Comparison of ENCODE assay signal across 21 cellular contexts in the genomic region with DNA sequence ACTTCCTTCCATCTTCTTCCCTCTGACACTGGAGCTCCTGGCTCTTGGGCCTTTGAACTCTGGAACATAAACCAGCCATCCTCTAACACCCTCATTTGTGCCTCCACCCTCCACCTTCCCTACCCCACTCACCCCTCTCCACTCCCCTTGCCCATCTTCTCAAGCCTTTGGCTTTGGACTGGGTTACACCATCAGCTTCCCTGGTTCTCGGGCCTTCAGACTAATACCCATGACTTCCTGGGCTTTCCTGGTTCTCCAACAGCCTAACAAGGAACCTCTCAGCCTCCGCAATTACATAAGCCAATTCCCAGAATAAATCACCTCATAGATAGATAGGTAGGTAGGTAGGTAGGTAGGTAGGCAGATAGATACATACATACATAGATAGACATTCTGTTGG.
A peak's percentile ranks its signal among the peaks of the same experiment; 100 is the strongest.
DNase-seq lines count a peak whose midpoint lies in the region; ATAC-seq, FAIRE-seq and TF ChIP-seq lines count a peak whose summit lies in the region.
"Had no signal": no experiment of that assay in that cellular context is flagged by ENCODE, and none has a peak within 500 bp of the region (broad histone marks: within the 10 kb centered on the region; RNA-seq: fewer than 3 reads in every experiment).

No MANE protein-coding gene starts in this region.

- H3K4me3 ChIP-seq in HepG2 (replicated peaks in 1 of 3; ENCODE audit: insufficient read depth in 1 of 3, low read depth in 2 of 3, low read length in 3 of 3) (no peak overlapping the region), right lobe of liver (no peak overlapping the region)
- H3K4me3 ChIP-seq: A549; BLaER1 treated with 17β-estradiol and CSF1 and Interleukin-3, amounts not matched to agents 10 nM and 100 nM had no signal

- no TSS peak for BruUV-seq in HepG2 (replicated peaks; lab: Mats Ljungman, UMichigan)

- in situ Hi-C loops in HepG2 (cut with HindIII; ENCODE audit: extremely low pct_ligation_motif_present, low pct_unique_long_range_greater_than_20kb), result no loop called here

- no peak; the same call in 2 of the 3 replicates for ATAC-seq in HepG2
- ATAC-seq in right lobe of liver, result no peak
- ATAC-seq in HG03159 (IDR thresholded peaks at IDR 0.05; ENCODE audit: unreplicated experiment), result no peak
- ATAC-seq: A549; CD8-positive, alpha-beta T cell had no signal

- H3K27me3 Mint-ChIP-seq in neural crest cell (ENCODE audit: low read depth), result no peaks in the 10 kb centered on the region

- no peak for TF ChIP-seq RAD21 in HepG2 (CRISPR knock-in tag; IDR thresholded peaks at IDR 0.05)

- H3K36me3 Mint-ChIP-seq in neural crest cell (ENCODE audit: low read depth), result peaks cover 47% of the 10 kb centered on the region
- H3K36me3 Mint-ChIP-seq: CD8-positive, alpha-beta T cell had no signal

- H2AFZ ChIP-seq in HepG2 (ENCODE audit: low read length), result no peak overlapping the region

- peaks cover 4 to 79% of the 10 kb centered on the region in 2 experiments for H3K36me3 ChIP-seq in HepG2 (replicated peaks in 1 of 2; ENCODE audit: control insufficient read depth in 1 of 2, insufficient read depth in 2 of 2, low read length in 2 of 2)
- H3K36me3 ChIP-seq in right lobe of liver, result no peaks in the 10 kb centered on the region
- H3K36me3 ChIP-seq: BLaER1 treated with 17β-estradiol and CSF1 and Interleukin-3, amounts not matched to agents 10 nM and 100 nM had no signal

- CTCF ChIA-PET in HepG2 (lab: Yijun Ruan, JAX; ENCODE audit: low intra/inter-chr PET ratio, low total read pairs), result no interaction called here

- intact Hi-C loops in HepG2 (cut with micrococcal nuclease; ENCODE audit: unreplicated experiment), result no loop called here
- intact Hi-C loops in right lobe of liver (cut with DNase I), result no loop called here

- H3K4me1 Mint-ChIP-seq in neural crest cell, result peaks cover 8% of the 10 kb centered on the region
- H3K4me1 Mint-ChIP-seq: B cell had no signal

- H3K79me2 ChIP-seq in HepG2 (ENCODE audit: insufficient read depth, low read length), result no peaks in the 10 kb centered on the region

- TF ChIP-seq POLR2A in HepG2 (IDR thresholded peaks at IDR 0.05; ENCODE audit: insufficient read depth in 1 of 2, low read depth in 2 of 2, low read length in 2 of 2) (no peak), right lobe of liver (IDR thresholded peaks at IDR 0.05) (no peak)

- H3K9me3 Mint-ChIP-seq in neural crest cell, result peaks cover 4% of the 10 kb centered on the region
- H3K9me3 Mint-ChIP-seq: CD4-positive, alpha-beta T cell; CD8-positive, alpha-beta T cell had no signal

- no peaks in the 10 kb centered on the region for H3K9me3 ChIP-seq in HepG2 (ENCODE audit: low read length)
- no peaks in the 10 kb centered on the region for H3K9me3 ChIP-seq in right lobe of liver
- H3K9me3 ChIP-seq: A549; BLaER1 treated with 17β-estradiol and CSF1 and Interleukin-3, amounts not matched to agents 10 nM and 100 nM; Caco-2 had no signal

- no peak for TF ChIP-seq EP300 in HepG2 (IDR thresholded peaks at IDR 0.05; ENCODE audit: low read depth in 2 of 2, low read length in 2 of 2)
- TF ChIP-seq EP300 in HepG2 (CRISPR knock-in tag; IDR thresholded peaks at IDR 0.05; ENCODE audit: borderline replicate concordance), result no peak

- POLR2A ChIA-PET in HepG2 (lab: Yijun Ruan, JAX), result no interaction called here

- no peak overlapping the region for H3K4me3 Mint-ChIP-seq in neural crest cell
- H3K4me3 Mint-ChIP-seq: B cell; CD4-positive, alpha-beta T cell; CD8-positive, alpha-beta T cell had no signal

- no peak for DNase-seq in HepG2 (ENCODE audit: low spot score)
- no peak for DNase-seq in right lobe of liver
- DNase-seq in neural crest cell (ENCODE audit: low read depth, low spot score), result no peak
- no peak for DNase-seq in GM19240 (ENCODE audit: insufficient read length, low spot score)
- DNase-seq: AML-193; Caco-2; Calu3; CD4-positive, alpha-beta T cell; CD8-positive, alpha-beta T cell; DMS79 treated with DMSO at 0.1 percent for 48 hours; GF-D8 had no signal

- no peak for TF ChIP-seq CTCF in HepG2 (CRISPR knock-in tag; IDR thresholded peaks at IDR 0.05)
- no peak for TF ChIP-seq CTCF in right lobe of liver (IDR thresholded peaks at IDR 0.05)
- no peak for TF ChIP-seq CTCF in neural crest cell (conservative IDR thresholded peaks at IDR 0.05)

- peaks cover 17% of the 10 kb centered on the region; the same call in 1 of the 2 replicates for H4K20me1 ChIP-seq in HepG2 (ENCODE audit: insufficient read depth, low read length)
- H4K20me1 ChIP-seq: BLaER1 treated with 17β-estradiol and CSF1 and Interleukin-3, amounts not matched to agents 10 nM and 100 nM had no signal

- H3K9ac ChIP-seq in HepG2 (ENCODE audit: insufficient read depth, low read depth, low read length), result no peak overlapping the region
- H3K9ac ChIP-seq: BLaER1 treated with 17β-estradiol and CSF1 and Interleukin-3, amounts not matched to agents 10 nM and 100 nM had no signal

- H3K4me1 ChIP-seq in HepG2 (ENCODE audit: insufficient read depth, low read length) (no peaks in the 10 kb centered on the region), right lobe of liver (no peaks in the 10 kb centered on the region)
- H3K4me1 ChIP-seq: A549, Caco-2 had no signal

- H3K4me2 ChIP-seq in HepG2 (ENCODE audit: low read depth, low read length), result no peak overlapping the region
- H3K4me2 ChIP-seq: A549; BLaER1 treated with 17β-estradiol and CSF1 and Interleukin-3, amounts not matched to agents 10 nM and 100 nM had no signal

- H3K27ac Mint-ChIP-seq in neural crest cell (ENCODE audit: unreplicated experiment), result peak overlapping the region; percentile 38
- H3K27ac Mint-ChIP-seq: B cell; CD4-positive, alpha-beta T cell; CD8-positive, alpha-beta T cell had no signal

- H3K27ac ChIP-seq in HepG2 (ENCODE audit: extremely low read length, insufficient read depth, low read length) (no peak overlapping the region), right lobe of liver (no peak overlapping the region)
- H3K27ac ChIP-seq: 22Rv1; A549; BLaER1 treated with 17β-estradiol and CSF1 and Interleukin-3, amounts not matched to agents 10 nM and 100 nM; C4-2B had no signal

- no peak for FAIRE-seq in HepG2 (lab: Jason Lieb, UNC)
- FAIRE-seq: D721Med, G401.6, GM12891, GM19239 had no signal

- H3K27me3 ChIP-seq in HepG2 (ENCODE audit: control insufficient read depth in 1 of 2, insufficient read depth in 2 of 2, low read length in 2 of 2), result no peaks in the 10 kb centered on the region
- H3K27me3 ChIP-seq in right lobe of liver, result no peaks in the 10 kb centered on the region
- H3K27me3 ChIP-seq: BLaER1 treated with 17β-estradiol and CSF1 and Interleukin-3, amounts not matched to agents 10 nM and 100 nM had no signal

- WGBS in HepG2 (ENCODE audit: low lambda C conversion rate), result 93% methylated on average over 2 of the region's 2 CpGs
- WGBS in right lobe of liver (ENCODE audit: insufficient coverage, low coverage, low lambda C conversion rate, missing lambda C conversion rate), result 76% methylated on average over 2 of the region's 2 CpGs

TF ChIP-seq in HepG2, 621 proteins besides CTCF, POLR2A, EP300 and RAD21:
- TF ChIP-seq TGIF2 (CRISPR knock-in tag; IDR thresholded peaks at IDR 0.05) (no peak), ZNF775 (CRISPR knock-in tag; IDR thresholded peaks at IDR 0.05; ENCODE audit: borderline replicate concordance) (no peak), POLR2AphosphoS5 (IDR thresholded peaks at IDR 0.05; ENCODE audit: low read depth, low read length) (peak; percentile 12; the same call in 1 of the 2 replicates), RBFOX2 (IDR thresholded peaks at IDR 0.05; ENCODE audit: low read depth, low read length) (peak; percentile 52), RBM22 (optimal IDR thresholded peaks at IDR 0.05; ENCODE audit: low read length) (peak; percentile 84)
- TF ChIP-seq, protein P1, sequence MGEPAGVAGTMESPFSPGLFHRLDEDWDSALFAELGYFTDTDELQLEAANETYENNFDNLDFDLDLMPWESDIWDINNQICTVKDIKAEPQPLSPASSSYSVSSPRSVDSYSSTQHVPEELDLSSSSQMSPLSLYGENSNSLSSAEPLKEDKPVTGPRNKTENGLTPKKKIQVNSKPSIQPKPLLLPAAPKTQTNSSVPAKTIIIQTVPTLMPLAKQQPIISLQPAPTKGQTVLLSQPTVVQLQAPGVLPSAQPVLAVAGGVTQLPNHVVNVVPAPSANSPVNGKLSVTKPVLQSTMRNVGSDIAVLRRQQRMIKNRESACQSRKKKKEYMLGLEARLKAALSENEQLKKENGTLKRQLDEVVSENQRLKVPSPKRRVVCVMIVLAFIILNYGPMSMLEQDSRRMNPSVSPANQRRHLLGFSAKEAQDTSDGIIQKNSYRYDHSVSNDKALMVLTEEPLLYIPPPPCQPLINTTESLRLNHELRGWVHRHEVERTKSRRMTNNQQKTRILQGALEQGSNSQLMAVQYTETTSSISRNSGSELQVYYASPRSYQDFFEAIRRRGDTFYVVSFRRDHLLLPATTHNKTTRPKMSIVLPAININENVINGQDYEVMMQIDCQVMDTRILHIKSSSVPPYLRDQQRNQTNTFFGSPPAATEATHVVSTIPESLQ (CRISPR knock-in tag; conservative IDR thresholded peaks at IDR 0.05), result no peak
